In genomic region chr1:224067621-224068457, GRCh38 we compare ENCODE assay signal across 1 cellular context.
TF ChIP-seq lines count a peak whose summit lies in the region.

No MANE protein-coding gene starts in this region.

TF ChIP-seq in K562, 482 proteins besides CTCF, POLR2A, EP300 and RAD21 (continued from another document and continues in another):
- no peak for TF ChIP-seq HMGN3 (IDR thresholded peaks at IDR 0.05; ENCODE audit: borderline replicate concordance, extremely low read depth, insufficient read length, low read depth, low read length)
- no peak for TF ChIP-seq STAT5B (CRISPR knock-in tag; IDR thresholded peaks at IDR 0.05)
- TF ChIP-seq ATF7 (IDR thresholded peaks at IDR 0.05), result 0 out of 2 replicates have a peak, but pooled peaks have one; percentile 34
- TF ChIP-seq YBX1 (IDR thresholded peaks at IDR 0.05), result no peak
- no peak for TF ChIP-seq NFYB (IDR thresholded peaks at IDR 0.05; ENCODE audit: extremely low read depth, insufficient read length)
- no peak for TF ChIP-seq EGR1 (conservative IDR thresholded peaks at IDR 0.05)
- no peak for TF ChIP-seq ATF2 (CRISPR knock-in tag; IDR thresholded peaks at IDR 0.05)
- TF ChIP-seq ZNF766 (CRISPR knock-in tag; conservative IDR thresholded peaks at IDR 0.05), result 0 out of 2 replicates have a peak, but pooled peaks have one; percentile 4
- TF ChIP-seq SOX6 (IDR thresholded peaks at IDR 0.05), result peak; percentile 68; the same call in 1 of the 2 replicates
- TF ChIP-seq GATAD2A (IDR thresholded peaks at IDR 0.05), result no peak
- TF ChIP-seq ZNF444 (CRISPR knock-in tag; IDR thresholded peaks at IDR 0.05), result no peak
- TF ChIP-seq E2F3 (CRISPR knock-in tag; IDR thresholded peaks at IDR 0.05), result no peak
- TF ChIP-seq THRB (CRISPR knock-in tag; conservative IDR thresholded peaks at IDR 0.05), result no peak
- TF ChIP-seq ZBTB17 (CRISPR knock-in tag; IDR thresholded peaks at IDR 0.05), result 0 out of 2 replicates have a peak, but pooled peaks have one; percentile 19
- no peak for TF ChIP-seq ZNF507 (tag; conservative IDR thresholded peaks at IDR 0.05)
- no peak for TF ChIP-seq SMC3 (conservative IDR thresholded peaks at IDR 0.05; ENCODE audit: insufficient read depth, low read depth, low read length)
- TF ChIP-seq E2F6 (IDR thresholded peaks at IDR 0.05; ENCODE audit: borderline replicate concordance in 1 of 2, extremely low read depth in 1 of 2, insufficient read depth in 1 of 2, insufficient read length in 1 of 2, low read depth in 1 of 2, low read length in 1 of 2, poor library complexity in 1 of 2, severe bottlenecking in 1 of 2), result no peak
- TF ChIP-seq ZNF280A (IDR thresholded peaks at IDR 0.05; ENCODE audit: low read depth, partially characterized antibody), result no peak
- TF ChIP-seq FOXJ2 (tag; IDR thresholded peaks at IDR 0.05), result no peak
- TF ChIP-seq MEIS2 (IDR thresholded peaks at IDR 0.05; ENCODE audit: partially characterized antibody), result peak; percentile 94
- no peak for TF ChIP-seq MLX (CRISPR knock-in tag; conservative IDR thresholded peaks at IDR 0.05)
- TF ChIP-seq CBX3 (IDR thresholded peaks at IDR 0.05; ENCODE audit: borderline replicate concordance in 1 of 2, low read length in 2 of 2), result no peak
- TF ChIP-seq NFATC3 (IDR thresholded peaks at IDR 0.05), result no peak
- no peak for TF ChIP-seq ZNF79 (CRISPR knock-in tag; IDR thresholded peaks at IDR 0.05; ENCODE audit: low read depth)
- no peak for TF ChIP-seq ZNF197 (CRISPR knock-in tag; IDR thresholded peaks at IDR 0.05; ENCODE audit: low read depth)
- no peak for TF ChIP-seq POLR2G (IDR thresholded peaks at IDR 0.05; ENCODE audit: low read depth, low read length)
- TF ChIP-seq MAX (CRISPR knock-in tag; IDR thresholded peaks at IDR 0.05), result no peak
- no peak for TF ChIP-seq ZNF586 (CRISPR knock-in tag; conservative IDR thresholded peaks at IDR 0.05)
- no peak for TF ChIP-seq FUS (optimal IDR thresholded peaks at IDR 0.05; ENCODE audit: low read depth, low read length)
- TF ChIP-seq MAFG (tag; conservative IDR thresholded peaks at IDR 0.05), result peak; percentile 59
- 0 out of 4 replicates have a peak, but pooled peaks of 1 of the 2 experiments have one; percentile 52 for TF ChIP-seq ZNF318 (IDR thresholded peaks at IDR 0.05; ENCODE audit: borderline replicate concordance in 1 of 2, low read depth in 1 of 2)
- no peak for TF ChIP-seq AFF1 (IDR thresholded peaks at IDR 0.05; ENCODE audit: low read depth in 1 of 2, partially characterized antibody in 2 of 2)
- no peak for TF ChIP-seq MYBL2 (IDR thresholded peaks at IDR 0.05; ENCODE audit: low read depth)
- no peak for TF ChIP-seq MYBL2 (CRISPR knock-in tag; IDR thresholded peaks at IDR 0.05; ENCODE audit: borderline replicate concordance)
- no peak for TF ChIP-seq EZH2 (IDR thresholded peaks at IDR 0.05; ENCODE audit: borderline replicate concordance, low read depth, low read length)
- TF ChIP-seq ARID1B (IDR thresholded peaks at IDR 0.05), result peak; percentile 71
- no peak for TF ChIP-seq NCOA4 (IDR thresholded peaks at IDR 0.05; ENCODE audit: partially characterized antibody)
- TF ChIP-seq RBFOX2 (IDR thresholded peaks at IDR 0.05; ENCODE audit: low read depth, low read length), result no peak
- TF ChIP-seq PTTG1 (tag; IDR thresholded peaks at IDR 0.05; ENCODE audit: low read depth), result no peak
- TF ChIP-seq GTF2E2 (tag; IDR thresholded peaks at IDR 0.05), result no peak
- TF ChIP-seq FOXM1 (IDR thresholded peaks at IDR 0.05; ENCODE audit: low read depth), result no peak
- TF ChIP-seq FOXM1 (CRISPR knock-in tag; IDR thresholded peaks at IDR 0.05; ENCODE audit: low read depth), result no peak
- TF ChIP-seq SRSF1 (IDR thresholded peaks at IDR 0.05; ENCODE audit: low read depth, low read length), result no peak
- no peak for TF ChIP-seq XRCC4 (IDR thresholded peaks at IDR 0.05; ENCODE audit: extremely low read depth, insufficient read depth, insufficient read length)
- TF ChIP-seq ZNF57 (CRISPR knock-in tag; IDR thresholded peaks at IDR 0.05), result no peak
- TF ChIP-seq CREB3 (tag; conservative IDR thresholded peaks at IDR 0.05; ENCODE audit: low read depth), result no peak
- TF ChIP-seq JUN (IDR thresholded peaks at IDR 0.05; ENCODE audit: borderline replicate concordance, low read depth, low read length), result peak; percentile 66
- no peak for TF ChIP-seq JUN (CRISPR knock-in tag; IDR thresholded peaks at IDR 0.05; ENCODE audit: borderline replicate concordance)
- no peak for TF ChIP-seq ZNF174 (CRISPR knock-in tag; IDR thresholded peaks at IDR 0.05)
- TF ChIP-seq RAD51 (IDR thresholded peaks at IDR 0.05; ENCODE audit: borderline replicate concordance, low read depth), result no peak
